Comparison of ENCODE assay signal across 27 cellular contexts in genomic region chr5:50725800-50726474, GRCh38. TPM values are rescaled to one million over a fixed set of nuclear protein-coding genes. Genes with fewer than 3 reads are reported as not detected.
A peak's percentile ranks its signal among the peaks of the same experiment; 100 is the strongest.
DNase-seq lines count a peak whose midpoint lies in the region; ATAC-seq and TF ChIP-seq lines count a peak whose summit lies in the region.
"Had no signal": no experiment of that assay in that cellular context is flagged by ENCODE, and none has a peak within 500 bp of the region (broad histone marks: within the 10 kb centered on the region; RNA-seq: fewer than 3 reads in every experiment).

No MANE protein-coding gene starts in this region.

- TF ChIP-seq CTCF in MCF 10A (IDR thresholded peaks at IDR 0.05; ENCODE audit: unreplicated experiment) (no peak), breast epithelium (IDR thresholded peaks at IDR 0.05) (no peak), HEK293 (tag by site-specific recombination; IDR thresholded peaks at IDR 0.05) (no peak)

- no peak for ATAC-seq in central memory CD8-positive, alpha-beta T cell (replicated peaks; ENCODE audit: extremely low read depth, poor library complexity, severe bottlenecking)
- no peak for ATAC-seq in stimulated activated memory B cell treated with anti-CD40 and anti-IgM and Interleukin-4, amounts not matched to agents 10 μg/mL and 1 μg/mL and 100 μg/mL, for 72 hours
- ATAC-seq in HG02840 (IDR thresholded peaks at IDR 0.05; ENCODE audit: low FRiP score, unreplicated experiment), result no peak
- ATAC-seq: heart left ventricle, sciatic nerve had no signal

- H3K4me3 Mint-ChIP-seq in MCF 10A (ENCODE audit: unreplicated experiment), result no peak overlapping the region
- H3K4me3 Mint-ChIP-seq in central memory CD8-positive, alpha-beta T cell, result peak overlapping the region; percentile 43
- H3K4me3 Mint-ChIP-seq in stimulated activated memory B cell treated with anti-CD40 and anti-IgM and Interleukin-4, amounts not matched to agents 10 μg/mL and 1 μg/mL and 100 μg/mL, for 72 hours, result no peak overlapping the region
- H3K4me3 Mint-ChIP-seq: HFFc6, neural crest cell had no signal

- no peaks in the 10 kb centered on the region for H3K36me3 ChIP-seq in breast epithelium
- H3K36me3 ChIP-seq in HEK293 (ENCODE audit: control insufficient read depth in 2 of 2, insufficient read depth in 1 of 2, low read length in 2 of 2), result no peaks in the 10 kb centered on the region
- H3K36me3 ChIP-seq: heart left ventricle had no signal

- peaks cover 7% of the 10 kb centered on the region for H3K36me3 Mint-ChIP-seq in MCF 10A (ENCODE audit: insufficient read depth, unreplicated experiment)
- peaks cover 18% of the 10 kb centered on the region for H3K36me3 Mint-ChIP-seq in central memory CD8-positive, alpha-beta T cell (ENCODE audit: insufficient read depth)
- no peaks in the 10 kb centered on the region for H3K36me3 Mint-ChIP-seq in stimulated activated memory B cell treated with anti-CD40 and anti-IgM and Interleukin-4, amounts not matched to agents 10 μg/mL and 1 μg/mL and 100 μg/mL, for 72 hours

- CTCF ChIA-PET in MCF 10A (lab: Yijun Ruan, JAX) (interaction anchor here (0.6 to 1.0 kb wide), 4 partner anchors 18 to 36 kb away, joined by 3 to 5 read pairs (median 4); no protein-coding TSS in a partner anchor), HEK293 (lab: Yijun Ruan, JAX) (interaction anchor here (0.5 to 1.1 kb wide), 2 partner anchors 13 to 24 kb away, joined by 3 read pairs; no protein-coding TSS in a partner anchor)

- no peaks in the 10 kb centered on the region for H3K9me3 Mint-ChIP-seq in MCF 10A (ENCODE audit: unreplicated experiment)
- H3K9me3 Mint-ChIP-seq in central memory CD8-positive, alpha-beta T cell, result no peaks in the 10 kb centered on the region
- no peaks in the 10 kb centered on the region for H3K9me3 Mint-ChIP-seq in stimulated activated memory B cell treated with anti-CD40 and anti-IgM and Interleukin-4, amounts not matched to agents 10 μg/mL and 1 μg/mL and 100 μg/mL, for 72 hours
- H3K9me3 Mint-ChIP-seq: HFFc6, neural crest cell had no signal

- H3K4me3 ChIP-seq in breast epithelium, result no peak overlapping the region
- no peak overlapping the region for H3K4me3 ChIP-seq in HEK293 (ENCODE audit: low read depth, low read length)
- H3K4me3 ChIP-seq: GM23248, heart left ventricle, lung had no signal

- no peak overlapping the region for H3K27ac ChIP-seq in breast epithelium
- no peak overlapping the region for H3K27ac ChIP-seq in HEK293 (ENCODE audit: extremely low read depth, low read depth, low read length)
- H3K27ac ChIP-seq: GM23248, heart left ventricle, HL-60 had no signal

- DNase-seq in MCF 10A (ENCODE audit: unreplicated experiment) (no peak), breast epithelium (ENCODE audit: low spot score in 2 of 2) (no peak), Ammon's horn (ENCODE audit: low spot score) (no peak), NCI-H510A (lab: John Stamatoyannopoulos, UW) (no peak)
- DNase-seq in central memory CD8-positive, alpha-beta T cell (ENCODE audit: low spot score in 2 of 2), result no peak
- DNase-seq: activated CD4-positive, alpha-beta T cell treated with anti-CD3 and anti-CD28 coated beads for 1 hour; activated effector memory CD4-positive, alpha-beta T cell treated with Interleukin-2 at 50 U/mL for 16 hours; amygdala; C1 segment of cervical spinal cord; effector CD4-positive, alpha-beta T cell; GM23248; heart left ventricle; HFFc6; Karpas-422; kidney glomerular epithelial cell; NCI-H1694; posterior cingulate gyrus; RPMI8226; stimulated activated CD4-positive, alpha-beta T cell treated with anti-CD3 and anti-CD28 coated beads, Interleukin-12 subunit alpha, Interleukin-12 subunit beta, amount 100 ng/mL, for 4 hours; stimulated activated CD4-positive, alpha-beta T cell treated with anti-CD3 and anti-CD28 coated beads, Interleukin-4, amount 100 ng/mL, for 1 hour had no signal

- intact Hi-C loops in MCF 10A (cut with micrococcal nuclease), result no loop called here
- intact Hi-C loops in breast epithelium (cut with DNase I; ENCODE audit: low total_unique reads), result no loop called here

- TF ChIP-seq POLR2A in breast epithelium (IDR thresholded peaks at IDR 0.05), result no peak

- no peaks in the 10 kb centered on the region for H3K27me3 ChIP-seq in breast epithelium
- H3K27me3 ChIP-seq: heart left ventricle had no signal

- H3K27me3 Mint-ChIP-seq in MCF 10A (ENCODE audit: insufficient read depth, unreplicated experiment), result no peaks in the 10 kb centered on the region
- H3K27me3 Mint-ChIP-seq in central memory CD8-positive, alpha-beta T cell, result no peaks in the 10 kb centered on the region
- H3K27me3 Mint-ChIP-seq in stimulated activated memory B cell treated with anti-CD40 and anti-IgM and Interleukin-4, amounts not matched to agents 10 μg/mL and 1 μg/mL and 100 μg/mL, for 72 hours, result no peaks in the 10 kb centered on the region

- BruUV-seq in MCF 10A (replicated peaks; lab: Mats Ljungman, UMichigan), result no TSS peak

- H3K4me1 ChIP-seq in breast epithelium (no peaks in the 10 kb centered on the region), HEK293 (ENCODE audit: control insufficient read depth, insufficient read depth, low read length) (peaks cover 14% of the 10 kb centered on the region)

- peak overlapping the region; percentile 83 for H3K27ac Mint-ChIP-seq in MCF 10A (ENCODE audit: low read depth, unreplicated experiment)
- peak overlapping the region; percentile 9 for H3K27ac Mint-ChIP-seq in central memory CD8-positive, alpha-beta T cell (ENCODE audit: low read depth)
- peak overlapping the region; percentile 81 for H3K27ac Mint-ChIP-seq in stimulated activated memory B cell treated with anti-CD40 and anti-IgM and Interleukin-4, amounts not matched to agents 10 μg/mL and 1 μg/mL and 100 μg/mL, for 72 hours
- H3K27ac Mint-ChIP-seq: HFFc6 had no signal

- peaks cover 14% of the 10 kb centered on the region for H3K4me1 Mint-ChIP-seq in MCF 10A (ENCODE audit: insufficient read depth, unreplicated experiment)
- peaks cover 61% of the 10 kb centered on the region for H3K4me1 Mint-ChIP-seq in central memory CD8-positive, alpha-beta T cell
- peaks cover 31% of the 10 kb centered on the region for H3K4me1 Mint-ChIP-seq in stimulated activated memory B cell treated with anti-CD40 and anti-IgM and Interleukin-4, amounts not matched to agents 10 μg/mL and 1 μg/mL and 100 μg/mL, for 72 hours

- POLR2A ChIA-PET in MCF 10A (lab: Yijun Ruan, JAX) (interaction anchor here (0.6 to 1.6 kb wide), 7 partner anchors 10 to 258 kb away, joined by 3 to 6 read pairs (median 4); partner anchors contain the start of gene PARP8), HEK293 (lab: Yijun Ruan, JAX) (no interaction called here)

- H3K9me3 ChIP-seq in breast epithelium (no peaks in the 10 kb centered on the region), HEK293 (ENCODE audit: control insufficient read depth, insufficient read depth, low read depth, low read length) (no peaks in the 10 kb centered on the region)
- H3K9me3 ChIP-seq: heart left ventricle had no signal

TF ChIP-seq in HEK293, 187 proteins besides CTCF, POLR2A, EP300 and RAD21:
- peak; percentile 81 for TF ChIP-seq ATF2 (tag by site-specific recombination; IDR thresholded peaks at IDR 0.05; ENCODE audit: low read depth)
- no peak for TF ChIP-seq ZNF416 (tag by site-specific recombination; IDR thresholded peaks at IDR 0.05)

RNA-seq across cellular contexts. Expression of gene PARP8, which starts 59.5 kb away (rescaled TPM):
- total RNA-seq in MCF 10A (2022) (24.5 and 31.2 TPM in 2 replicates), breast epithelium (10 to 100 TPM; 24.3 to 41.7 (median 26.2) TPM)

Comparison
In these comparisons a context has a peak if more than half of its experiments do, and no peak if none do; other contexts are left out.
1. H3K27ac Mint-ChIP-seq: peak in every context shown above with its lines; median percentile 83 in MCF 10A; 81 in stimulated activated memory B cell treated with anti-CD40 and anti-IgM and Interleukin-4, amounts not matched to agents 10 μg/mL and 1 μg/mL and 100 μg/mL, for 72 hours; 9 in central memory CD8-positive, alpha-beta T cell.